ENCODE assay signal across 23 cellular contexts in genomic region chr7:20913853-20914252, GRCh38.
"Had no signal": no experiment of that assay in that cellular context is flagged by ENCODE, and none has a peak within 500 bp of the region (broad histone marks: within the 10 kb centered on the region; RNA-seq: fewer than 3 reads in every experiment).

No MANE protein-coding gene starts in this region.

- H3K9me3 ChIP-seq: colonic mucosa, esophagus muscularis mucosa, gastroesophageal sphincter, heart right ventricle, left ventricle myocardium inferior, lower lobe of right lung, mucosa of descending colon had no signal

- FAIRE-seq: endothelial cell of umbilical vein, frontal cortex, islet of Langerhans, keratinocyte had no signal

- ATAC-seq: foreskin keratinocyte; gastroesophageal sphincter; heart right ventricle; left colon; left lobe of liver; lower lobe of right lung; mucosa of descending colon; naive thymus-derived CD8-positive, alpha-beta T cell had no signal

- H3K27ac ChIP-seq: colonic mucosa, dorsolateral prefrontal cortex, esophagus muscularis mucosa, foreskin keratinocyte, gastroesophageal sphincter, heart right ventricle, left ventricle myocardium inferior, lower lobe of right lung had no signal

- H3K4me3 ChIP-seq: colonic mucosa, dorsolateral prefrontal cortex, esophagus muscularis mucosa, gastroesophageal sphincter, heart right ventricle, left ventricle myocardium inferior, lower lobe of right lung, mucosa of descending colon had no signal

- H3K36me3 ChIP-seq: colonic mucosa, esophagus muscularis mucosa, gastroesophageal sphincter, heart right ventricle, left ventricle myocardium inferior, lower lobe of right lung had no signal

- H3K27me3 ChIP-seq: colonic mucosa, esophagus muscularis mucosa, foreskin keratinocyte, gastroesophageal sphincter, heart right ventricle had no signal

- DNase-seq: colonic mucosa; cortex of kidney; dermis blood vessel endothelial cell; dorsolateral prefrontal cortex; effector CD4-positive, alpha-beta T cell; effector memory CD4-positive, alpha-beta T cell; foreskin keratinocyte; heart right ventricle; hippocampal formation; left colon; left ventricle myocardium inferior; lower lobe of right lung; mesenchymal stem cell; mucosa of descending colon; naive B cell; naive thymus-derived CD8-positive, alpha-beta T cell had no signal

- H3K4me1 ChIP-seq: colonic mucosa, esophagus muscularis mucosa, foreskin keratinocyte, gastroesophageal sphincter, heart right ventricle, left ventricle myocardium inferior, lower lobe of right lung had no signal
